Comparison of ENCODE assay signal across 15 cellular contexts in genomic region chr3:136261826-136262225, GRCh38. TPM values are rescaled to one million over a fixed set of nuclear protein-coding genes. Genes with fewer than 3 reads are reported as not detected.
A peak's percentile ranks its signal among the peaks of the same experiment; 100 is the strongest.
DNase-seq lines count a peak whose midpoint lies in the region; TF ChIP-seq lines count a peak whose summit lies in the region.
"Had no signal": no experiment of that assay in that cellular context is flagged by ENCODE, and none has a peak within 500 bp of the region (broad histone marks: within the 10 kb centered on the region; RNA-seq: fewer than 3 reads in every experiment).

No MANE protein-coding gene starts in this region.

- H3K9me3 Mint-ChIP-seq in activated naive CD8-positive, alpha-beta T cell (ENCODE audit: low read depth): no peaks in the 10 kb centered on the region
- no peaks in the 10 kb centered on the region for H3K9me3 Mint-ChIP-seq in activated naive CD8-positive, alpha-beta T cell treated with anti-CD3 and anti-CD28 coated beads for 36 hours
- H3K9me3 Mint-ChIP-seq in neural crest cell: no peaks in the 10 kb centered on the region
- H3K9me3 Mint-ChIP-seq: CD8-positive, alpha-beta T cell had no signal

- no peak for DNase-seq in activated naive CD8-positive, alpha-beta T cell treated with anti-CD3 and anti-CD28 coated beads for 36 hours
- DNase-seq in neural crest cell (ENCODE audit: low read depth, low spot score) (no peak), SHP77 treated with DMSO at 0.1 percent for 48 hours (lab: John Stamatoyannopoulos, UW) (no peak), cerebellar cortex (ENCODE audit: low spot score) (no peak)
- DNase-seq in effector CD8-positive, alpha-beta T cell (lab: John Stamatoyannopoulos, UW): no peak
- DNase-seq: BE2C; CD8-positive, alpha-beta T cell; DND-41; GDM1; HCEC 1CT; Karpas-422; NCI-H1105 treated with DMSO at 0.1 percent for 48 hours; NCI-H187 had no signal

- peak overlapping the region; percentile 56 for H3K27ac ChIP-seq in cingulate gyrus (ENCODE audit: low read depth, low read length)

- H3K4me1 Mint-ChIP-seq in activated naive CD8-positive, alpha-beta T cell (ENCODE audit: low read depth): no peaks in the 10 kb centered on the region
- no peaks in the 10 kb centered on the region for H3K4me1 Mint-ChIP-seq in activated naive CD8-positive, alpha-beta T cell treated with anti-CD3 and anti-CD28 coated beads for 36 hours
- peaks cover 13% of the 10 kb centered on the region for H3K4me1 Mint-ChIP-seq in neural crest cell

- no peaks in the 10 kb centered on the region for H3K27me3 Mint-ChIP-seq in activated naive CD8-positive, alpha-beta T cell
- no peaks in the 10 kb centered on the region for H3K27me3 Mint-ChIP-seq in activated naive CD8-positive, alpha-beta T cell treated with anti-CD3 and anti-CD28 coated beads for 36 hours
- no peaks in the 10 kb centered on the region for H3K27me3 Mint-ChIP-seq in neural crest cell (ENCODE audit: low read depth)

- H3K27ac Mint-ChIP-seq in activated naive CD8-positive, alpha-beta T cell: peak overlapping the region; percentile 34
- no peak overlapping the region for H3K27ac Mint-ChIP-seq in activated naive CD8-positive, alpha-beta T cell treated with anti-CD3 and anti-CD28 coated beads for 36 hours
- H3K27ac Mint-ChIP-seq in neural crest cell (ENCODE audit: unreplicated experiment): peak overlapping the region; percentile 82
- H3K27ac Mint-ChIP-seq: CD8-positive, alpha-beta T cell had no signal

- TF ChIP-seq CTCF in neural crest cell (conservative IDR thresholded peaks at IDR 0.05): no peak

- H3K4me3 Mint-ChIP-seq in activated naive CD8-positive, alpha-beta T cell: no peak overlapping the region
- no peak overlapping the region for H3K4me3 Mint-ChIP-seq in activated naive CD8-positive, alpha-beta T cell treated with anti-CD3 and anti-CD28 coated beads for 36 hours
- no peak overlapping the region for H3K4me3 Mint-ChIP-seq in neural crest cell
- H3K4me3 Mint-ChIP-seq: CD8-positive, alpha-beta T cell had no signal

- H3K36me3 Mint-ChIP-seq in activated naive CD8-positive, alpha-beta T cell: peaks cover 16% of the 10 kb centered on the region
- H3K36me3 Mint-ChIP-seq in activated naive CD8-positive, alpha-beta T cell treated with anti-CD3 and anti-CD28 coated beads for 36 hours: peaks cover 17% of the 10 kb centered on the region
- peaks cover 7% of the 10 kb centered on the region for H3K36me3 Mint-ChIP-seq in neural crest cell (ENCODE audit: low read depth)

RNA-seq across cellular contexts. Expression of gene PCCB, which starts 11.7 kb away (rescaled TPM):
- 10 to 100 TPM; 58.7 to 59.8 TPM for total RNA-seq in activated naive CD8-positive, alpha-beta T cell treated with anti-CD3 and anti-CD28 coated beads for 36 hours
- total RNA-seq in neural crest cell: 49.0 and 50.7 TPM in 2 replicates
